ENCODE assay signal across 17 cellular contexts in the genomic region with DNA sequence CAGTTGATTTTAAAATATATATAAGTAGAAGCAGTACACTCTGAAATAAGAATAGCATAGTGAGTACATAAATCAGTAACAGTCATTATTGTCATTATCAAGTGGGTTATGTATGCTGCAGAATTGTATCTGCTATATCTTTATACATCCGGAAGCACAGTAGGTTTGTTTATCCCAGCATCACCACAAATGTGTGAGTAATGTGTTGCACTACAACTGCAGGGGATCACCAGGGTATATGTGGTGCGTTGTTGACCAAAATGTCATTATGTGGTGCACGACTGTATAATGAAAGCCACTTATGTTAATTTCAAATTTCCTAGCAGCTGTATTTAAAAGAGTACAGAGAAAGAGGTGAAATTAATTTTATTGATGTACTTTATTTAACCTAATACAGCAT.
"Had no signal": no experiment of that assay in that cellular context is flagged by ENCODE, and none has a peak within 500 bp of the region (broad histone marks: within the 10 kb centered on the region; RNA-seq: fewer than 3 reads in every experiment).

No MANE protein-coding gene starts in this region.

- DNase-seq: activated CD4-positive, alpha-beta T cell treated with anti-CD3 and anti-CD28 coated beads, Interleukin-2, amount 50 U/mL, for 4 hours; activated CD4-positive, CD25-positive, alpha-beta regulatory T cell treated with anti-CD3 and anti-CD28 coated beads, Interleukin-2, amount 50 U/mL, for 72 hours; activated gamma-delta T cell; activated T-cell treated with anti-CD3 and anti-CD28 coated beads, Interleukin-2, amount 50 U/mL, for 24 hours; aorta; heart left ventricle; kidney; left ventricle myocardium inferior; mesendoderm; occipital lobe; right lobe of liver; stimulated activated CD4-positive, alpha-beta T cell treated with anti-CD3 and anti-CD28 coated beads, Interleukin-1b, Interleukin-23, amount 100 ng/mL, for 48 hours; stimulated activated naive B cell treated with anti-CD40 and anti-IgM and Interleukin-4, amounts not matched to agents 10 μg/mL and 1 μg/mL and 100 μg/mL, for 72 hours had no signal

- H3K27ac ChIP-seq: breast epithelium, heart left ventricle, left ventricle myocardium inferior, prostate gland, right lobe of liver, tibial nerve, vagina had no signal

- H3K9me3 ChIP-seq: breast epithelium, prostate gland, right lobe of liver, tibial nerve, vagina had no signal

- H3K36me3 ChIP-seq: breast epithelium, heart left ventricle, left ventricle myocardium inferior, prostate gland, right lobe of liver, tibial nerve, vagina had no signal

- H3K4me1 ChIP-seq: breast epithelium, prostate gland, right lobe of liver, tibial nerve, vagina had no signal

- ATAC-seq: heart left ventricle; right lobe of liver; stimulated activated naive B cell treated with anti-CD40 and anti-IgM and Interleukin-4, amounts not matched to agents 10 μg/mL and 1 μg/mL and 100 μg/mL, for 72 hours had no signal

- H3K27me3 ChIP-seq: breast epithelium, heart left ventricle, right lobe of liver, tibial nerve, vagina had no signal

- H3K4me3 ChIP-seq: breast epithelium, heart left ventricle, left ventricle myocardium inferior, prostate gland, right lobe of liver, tibial nerve, vagina had no signal
